In genomic region chr17:80704894-80705293, GRCh38 we compare ENCODE assay signal across 1 cellular context.
TF ChIP-seq lines count a peak whose summit lies in the region.

No MANE protein-coding gene starts in this region.

TF ChIP-seq in H1, 55 proteins besides CTCF, POLR2A, EP300 and RAD21 (continued from another document):
- TF ChIP-seq TEAD4 (IDR thresholded peaks at IDR 0.05; ENCODE audit: low read depth, low read length) (no peak), ASH2L (IDR thresholded peaks at IDR 0.05; ENCODE audit: low read length) (no peak), TAF1 (IDR thresholded peaks at IDR 0.05; ENCODE audit: low read depth, low read length) (no peak), ATF3 (IDR thresholded peaks at IDR 0.05; ENCODE audit: insufficient read depth, low read depth, low read length) (no peak), ATF2 (IDR thresholded peaks at IDR 0.05; ENCODE audit: low read length) (no peak), SIX5 (IDR thresholded peaks at IDR 0.05; ENCODE audit: low read depth, low read length) (no peak), TBP (IDR thresholded peaks at IDR 0.05; ENCODE audit: low read depth, low read length) (no peak), SRF (IDR thresholded peaks at IDR 0.05; ENCODE audit: low read depth, low read length) (no peak), KDM1A (IDR thresholded peaks at IDR 0.05; ENCODE audit: borderline replicate concordance, low read length) (no peak), YY1 (IDR thresholded peaks at IDR 0.05; ENCODE audit: low read depth, low read length) (no peak), SIN3A (conservative IDR thresholded peaks at IDR 0.05 in 1 of 2, IDR thresholded peaks at IDR 0.05 in 1 of 2; ENCODE audit: low read depth in 1 of 2, low read length in 2 of 2) (no peak), CBX8 (IDR thresholded peaks at IDR 0.05; ENCODE audit: borderline replicate concordance, low read depth, low read length) (no peak)
